ENCODE assay signal across 22 cellular contexts in the genomic region with DNA sequence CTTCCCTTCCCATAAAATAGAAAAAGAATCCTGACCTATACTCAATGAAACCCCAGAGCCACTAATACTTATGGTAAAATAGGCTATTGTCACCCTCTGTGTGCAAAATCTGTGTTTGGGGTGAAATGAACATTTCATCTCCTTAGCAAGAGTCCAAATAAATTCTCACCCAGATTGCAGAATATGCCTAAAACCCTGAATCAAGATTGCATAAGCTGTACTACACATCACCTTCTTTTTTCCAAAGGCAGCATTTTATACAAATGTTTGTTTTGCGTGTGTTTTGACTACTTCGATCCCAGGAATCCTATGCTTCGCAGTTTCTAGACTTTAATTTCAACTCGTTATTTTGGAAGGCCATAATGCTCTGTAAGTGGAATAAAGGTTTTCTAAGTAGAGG. TPM values are rescaled to one million over a fixed set of nuclear protein-coding genes. Genes with fewer than 3 reads are reported as not detected.
DNase-seq lines count a peak whose midpoint lies in the region; ATAC-seq and TF ChIP-seq lines count a peak whose summit lies in the region.
"Had no signal": no experiment of that assay in that cellular context is flagged by ENCODE, and none has a peak within 500 bp of the region (broad histone marks: within the 10 kb centered on the region; RNA-seq: fewer than 3 reads in every experiment).

No MANE protein-coding gene starts in this region.

- DNase-seq in caudate nucleus (lab: John Stamatoyannopoulos, UW) = no peak
- DNase-seq in left lobe of liver (ENCODE audit: low spot score) = no peak
- no peak for DNase-seq in tibial nerve (ENCODE audit: low spot score in 2 of 2)
- DNase-seq in activated CD4-positive, CD25-positive, alpha-beta regulatory T cell (lab: John Stamatoyannopoulos, UW) = no peak
- no peak for DNase-seq in natural killer cell treated with Interleukin-12 subunit alpha and Interleukin-12 subunit beta and Interleukin-15 and Interleukin-18, amount 100 ng/mL, for 72 hours (ENCODE audit: low spot score)
- no peak for DNase-seq in HK-2 (ENCODE audit: unreplicated experiment)
- DNase-seq: ACHN; BE2C; C1 segment of cervical spinal cord; CD4-positive, CD25-positive, alpha-beta regulatory T cell; CD8-positive, alpha-beta memory T cell; COR-L47; DMS 273 treated with DMSO at 0.1 percent for 48 hours; DMS53; DND-41; EL; GOT3; H9; IMR-90 had no signal

- ATAC-seq in left lobe of liver = peak; percentile 35
- ATAC-seq in natural killer cell treated with Interleukin-12 subunit alpha and Interleukin-12 subunit beta and Interleukin-15 and Interleukin-18, amount 100 ng/mL, for 72 hours = no peak
- ATAC-seq: GM12878 had no signal

- H3K4me1 ChIP-seq in subcutaneous abdominal adipose tissue (ENCODE audit: control insufficient read depth in 5 of 5, insufficient read depth in 5 of 5, low read length in 5 of 5) (peaks cover 0 to 27% (median 6%) of the 10 kb centered on the region in 5 donors), tibial nerve (peaks cover 0 to 19% (median 3%) of the 10 kb centered on the region in 4 donors)
- H3K4me1 ChIP-seq: BE2C had no signal

- H3K4me1 Mint-ChIP-seq in natural killer cell treated with Interleukin-12 subunit alpha and Interleukin-12 subunit beta and Interleukin-15 and Interleukin-18, amount 100 ng/mL, for 72 hours (ENCODE audit: low read depth in 2 of 2) = peaks cover 8 to 13% of the 10 kb centered on the region in 2 donors
- H3K4me1 Mint-ChIP-seq: H9 had no signal

- no peak for TF ChIP-seq CTCF in tibial nerve (IDR thresholded peaks at IDR 0.05)

- H3K9me3 ChIP-seq in subcutaneous abdominal adipose tissue (ENCODE audit: control insufficient read depth in 5 of 5, low read length in 5 of 5) = no peaks in the 10 kb centered on the region
- H3K9me3 ChIP-seq in tibial nerve = no peaks in the 10 kb centered on the region
- H3K9me3 ChIP-seq: BE2C had no signal

- no peak overlapping the region for H3K4me3 Mint-ChIP-seq in natural killer cell treated with Interleukin-12 subunit alpha and Interleukin-12 subunit beta and Interleukin-15 and Interleukin-18, amount 100 ng/mL, for 72 hours
- H3K4me3 Mint-ChIP-seq: CD4-positive, CD25-positive, alpha-beta regulatory T cell; CD8-positive, alpha-beta memory T cell; H9 had no signal

- H3K36me3 Mint-ChIP-seq in natural killer cell treated with Interleukin-12 subunit alpha and Interleukin-12 subunit beta and Interleukin-15 and Interleukin-18, amount 100 ng/mL, for 72 hours = peaks cover 10% of the 10 kb centered on the region
- H3K36me3 Mint-ChIP-seq: CD4-positive, CD25-positive, alpha-beta regulatory T cell had no signal

- no peak overlapping the region for H3K27ac Mint-ChIP-seq in natural killer cell treated with Interleukin-12 subunit alpha and Interleukin-12 subunit beta and Interleukin-15 and Interleukin-18, amount 100 ng/mL, for 72 hours
- H3K27ac Mint-ChIP-seq: CD4-positive, CD25-positive, alpha-beta regulatory T cell; CD8-positive, alpha-beta memory T cell; H9 had no signal

- H3K27ac ChIP-seq in caudate nucleus (ENCODE audit: low read depth, low read length) = peak overlapping the region; percentile 13
- peak overlapping the region; percentile 84 for H3K27ac ChIP-seq in subcutaneous abdominal adipose tissue (ENCODE audit: low read depth, low read length)
- peak overlapping the region in 3 of 4 donors; percentile 21 to 73 (median 29) for H3K27ac ChIP-seq in tibial nerve
- H3K27ac ChIP-seq: HL-60 had no signal

- TF ChIP-seq POLR2A in tibial nerve (IDR thresholded peaks at IDR 0.05) = no peak

- no peak for TF ChIP-seq EP300 in tibial nerve (IDR thresholded peaks at IDR 0.05)

- no peaks in the 10 kb centered on the region for H3K27me3 Mint-ChIP-seq in natural killer cell treated with Interleukin-12 subunit alpha and Interleukin-12 subunit beta and Interleukin-15 and Interleukin-18, amount 100 ng/mL, for 72 hours
- H3K27me3 Mint-ChIP-seq: CD4-positive, CD25-positive, alpha-beta regulatory T cell had no signal

- H3K4me3 ChIP-seq in subcutaneous abdominal adipose tissue (ENCODE audit: low read depth in 1 of 5, low read length in 5 of 5) = no peak overlapping the region
- H3K4me3 ChIP-seq in tibial nerve = no peak overlapping the region
- H3K4me3 ChIP-seq: GM12878 had no signal

- peak overlapping the region in 1 of 5 donors; percentile 41 for H3K9ac ChIP-seq in subcutaneous abdominal adipose tissue (ENCODE audit: low read length in 5 of 5)

- H3K36me3 ChIP-seq in subcutaneous abdominal adipose tissue (ENCODE audit: control insufficient read depth in 5 of 5, insufficient read depth in 5 of 5, low read length in 5 of 5) (no peaks in the 10 kb centered on the region), tibial nerve (no peaks in the 10 kb centered on the region)
- H3K36me3 ChIP-seq: BE2C had no signal

- WGBS in tibial nerve, 2 donors = 73 to 74% methylated on average over 4 of the region's 4 CpGs

- H3K27me3 ChIP-seq in subcutaneous abdominal adipose tissue (ENCODE audit: control insufficient read depth in 5 of 5, insufficient read depth in 4 of 5, low read length in 5 of 5) = no peaks in the 10 kb centered on the region
- H3K27me3 ChIP-seq in tibial nerve = no peaks in the 10 kb centered on the region
- H3K27me3 ChIP-seq: BE2C had no signal

- peaks cover 5% of the 10 kb centered on the region for H3K9me3 Mint-ChIP-seq in natural killer cell treated with Interleukin-12 subunit alpha and Interleukin-12 subunit beta and Interleukin-15 and Interleukin-18, amount 100 ng/mL, for 72 hours

RNA-seq across cellular contexts. Expression of a gene that starts 12.2 kb away (rescaled TPM):
- 127 TPM for total RNA-seq in left lobe of liver
- total RNA-seq in tibial nerve = 100 to 1,000 TPM in 1 of 4 donors, 10 to 100 TPM in 3; 42.2 to 107 (median 55.9) TPM
- 10 to 100 TPM; 21.3 to 33.9 TPM for total RNA-seq in natural killer cell treated with Interleukin-12 subunit alpha and Interleukin-12 subunit beta and Interleukin-15 and Interleukin-18, amount 100 ng/mL, for 72 hours

RNA-seq across cellular contexts. Expression of a gene that starts 46.1 kb away (rescaled TPM):
- 4.0 TPM for total RNA-seq in left lobe of liver
- total RNA-seq in tibial nerve = 10 to 100 TPM; 24.0 to 50.3 (median 32.9) TPM
- 1 to 10 TPM; 1.6 to 4.3 TPM for total RNA-seq in natural killer cell treated with Interleukin-12 subunit alpha and Interleukin-12 subunit beta and Interleukin-15 and Interleukin-18, amount 100 ng/mL, for 72 hours

Comparison
In these comparisons a context has a peak if more than half of its experiments do, and no peak if none do; other contexts are left out.
1. H3K27ac ChIP-seq: peak in every context shown above with its lines; median percentile 84 in subcutaneous abdominal adipose tissue; 29 in tibial nerve; 13 in caudate nucleus.